ENCODE assay signal across 14 cellular contexts in genomic region chr2:182946949-182947348, GRCh38.
DNase-seq lines count a peak whose midpoint lies in the region; ATAC-seq and TF ChIP-seq lines count a peak whose summit lies in the region.
"Had no signal": no experiment of that assay in that cellular context is flagged by ENCODE, and none has a peak within 500 bp of the region (broad histone marks: within the 10 kb centered on the region; RNA-seq: fewer than 3 reads in every experiment).

No MANE protein-coding gene starts in this region.

- H3F3A ChIP-seq in SK-N-SH (replicated peaks; ENCODE audit: insufficient read depth) = peaks cover 3% of the 10 kb centered on the region

- TF ChIP-seq RAD21 in SK-N-SH (IDR thresholded peaks at IDR 0.05; ENCODE audit: low read length) = no peak

- no peak overlapping the region for H3K4me3 ChIP-seq in SK-N-SH (ENCODE audit: low read depth in 2 of 2, low read length in 1 of 2)
- no peak overlapping the region for H3K4me3 ChIP-seq in lower leg skin (ENCODE audit: low read depth, poor library complexity, severe bottlenecking)

- H3K9me3 ChIP-seq in SK-N-SH = no peaks in the 10 kb centered on the region

- POLR2A ChIA-PET in SK-N-SH (lab: Yijun Ruan, JAX) = no interaction called here

- no peaks in the 10 kb centered on the region; the same call in 1 of the 2 replicates for H3K79me2 ChIP-seq in SK-N-SH (ENCODE audit: insufficient read depth)

- no peak for TF ChIP-seq POLR2A in lower leg skin (IDR thresholded peaks at IDR 0.05)

- no peak overlapping the region for H2AFZ ChIP-seq in SK-N-SH (ENCODE audit: low read depth)

- no peak for ATAC-seq in GM19035 (IDR thresholded peaks at IDR 0.05; ENCODE audit: unreplicated experiment)
- ATAC-seq in GM21786 (IDR thresholded peaks at IDR 0.05; ENCODE audit: unreplicated experiment) = no peak
- ATAC-seq: activated CD4-positive, CD25-positive, alpha-beta regulatory T cell treated with anti-CD3 and anti-CD28 coated beads, Interleukin-2, amount 50 U/mL, for 24 hours; activated T-helper 17 cell treated with anti-CD3 and anti-CD28 coated beads, Interleukin-2, amount 50 U/mL, for 72 hours; stimulated activated naive CD8-positive, alpha-beta T cell treated with anti-CD3 and anti-CD28 coated beads, Interleukin-15, amount 100 ng/mL, for 72 hours had no signal

- no peak overlapping the region for H3K9ac ChIP-seq in SK-N-SH

- intact Hi-C loops in lower leg skin (cut with DNase I; ENCODE audit: low total_unique reads) = no loop called here

- H3K9me2 ChIP-seq in SK-N-SH = no peaks in the 10 kb centered on the region

- H3K4me1 ChIP-seq in SK-N-SH (ENCODE audit: control insufficient read depth in 1 of 2, insufficient read depth in 2 of 2, low read depth in 1 of 2, low read length in 1 of 2) = peaks cover 15 to 16% of the 10 kb centered on the region in 2 experiments

- DNase-seq in AG20443 (ENCODE audit: low spot score) (peak; percentile 6), HT-29 (ENCODE audit: low spot score) (peak; percentile 20), SK-N-SH (peak; percentile 36), kidney tubule cell (ENCODE audit: low spot score) (peak; percentile 43), lower leg skin (ENCODE audit: low spot score in 2 of 2) (no peak), hippocampal formation (lab: John Stamatoyannopoulos, UW) (no peak)
- DNase-seq: NCI-H526; right cardiac atrium; stimulated activated naive CD8-positive, alpha-beta T cell treated with anti-CD3 and anti-CD28 coated beads, Interleukin-15, amount 100 ng/mL, for 72 hours had no signal

- H4K20me1 ChIP-seq in SK-N-SH (ENCODE audit: insufficient read depth) = no peaks in the 10 kb centered on the region

- peak overlapping the region in 1 of 2 experiments; percentile 60; a peak in 2 of 4 replicates for H3K27ac ChIP-seq in SK-N-SH (ENCODE audit: low read depth in 2 of 2, low read length in 1 of 2)
- H3K27ac ChIP-seq: C4-2B had no signal

- CTCF ChIA-PET in SK-N-SH (lab: Yijun Ruan, JAX) = interaction anchor here (0.7 to 1.0 kb wide), 2 partner anchors 19 to 33 kb away, joined by 3 read pairs; no protein-coding TSS in a partner anchor

- H3K4me2 ChIP-seq in SK-N-SH = no peak overlapping the region

- peak in 1 of 2 experiments; percentile 42; a peak in 1 of 4 replicates for TF ChIP-seq EP300 in SK-N-SH (IDR thresholded peaks at IDR 0.05; ENCODE audit: borderline replicate concordance in 1 of 2, low read depth in 1 of 2, low read length in 1 of 2)

- H3K27me3 ChIP-seq in SK-N-SH (ENCODE audit: insufficient read depth) = no peaks in the 10 kb centered on the region

- WGBS in SK-N-SH (ENCODE audit: low lambda C conversion rate) = 73% methylated on average over 1 of the region's 1 CpG
- 63 to 89% methylated on average over 1 of the region's 1 CpG for WGBS in lower leg skin, 2 donors

- TF ChIP-seq CTCF in SK-N-SH (IDR thresholded peaks at IDR 0.05) = no peak
- TF ChIP-seq CTCF in lower leg skin (IDR thresholded peaks at IDR 0.05) = no peak

- H3K36me3 ChIP-seq in SK-N-SH (replicated peaks in 1 of 2; ENCODE audit: control insufficient read depth in 1 of 2, insufficient read depth in 2 of 2, low read length in 1 of 2) = peaks cover 19 to 59% of the 10 kb centered on the region in 2 experiments

TF ChIP-seq in SK-N-SH, 30 proteins besides CTCF, POLR2A, EP300 and RAD21:
- TF ChIP-seq TEAD4 (IDR thresholded peaks at IDR 0.05; ENCODE audit: borderline replicate concordance, insufficient read depth) (no peak), YY1 (IDR thresholded peaks at IDR 0.05; ENCODE audit: low read depth) (no peak), FOXM1 (IDR thresholded peaks at IDR 0.05; ENCODE audit: low read depth) (no peak), GATA2 (CRISPR knock-in tag; IDR thresholded peaks at IDR 0.05) (no peak), SIN3A (IDR thresholded peaks at IDR 0.05; ENCODE audit: borderline replicate concordance, low read depth, low read length) (no peak), JUND (IDR thresholded peaks at IDR 0.05) (no peak), NFIC (IDR thresholded peaks at IDR 0.05; ENCODE audit: borderline replicate concordance) (no peak), PBX3 (IDR thresholded peaks at IDR 0.05) (no peak), FOXJ3 (CRISPR knock-in tag; IDR thresholded peaks at IDR 0.05) (no peak), USF1 (IDR thresholded peaks at IDR 0.05; ENCODE audit: borderline replicate concordance, low read depth) (no peak), ELF1 (IDR thresholded peaks at IDR 0.05) (no peak), USF2 (IDR thresholded peaks at IDR 0.05; ENCODE audit: borderline replicate concordance, low read depth, low read length) (no peak), SMC3 (IDR thresholded peaks at IDR 0.05; ENCODE audit: low read depth, low read length) (no peak), REST (IDR thresholded peaks at IDR 0.05; ENCODE audit: low read depth, low read length) (no peak), MEF2A (IDR thresholded peaks at IDR 0.05; ENCODE audit: borderline replicate concordance, low read depth) (no peak), FOSL2 (IDR thresholded peaks at IDR 0.05; ENCODE audit: borderline replicate concordance, low read depth) (no peak), RFX5 (IDR thresholded peaks at IDR 0.05; ENCODE audit: low read length) (no peak), RXRA (IDR thresholded peaks at IDR 0.05; ENCODE audit: borderline replicate concordance, low read depth) (no peak), IRF3 (IDR thresholded peaks at IDR 0.05; ENCODE audit: low read depth, low read length) (no peak)
TF ChIP-seq in SK-N-SH: peak in this region for 0.

Comparison
In these comparisons a context has a peak if more than half of its experiments do, and no peak if none do; other contexts are left out.
1. DNase-seq: peak in AG20443 (single experiment), HT-29 (single experiment), SK-N-SH (single experiment) and kidney tubule cell (single experiment); none in lower leg skin (0 of 2) and hippocampal formation (0 of 2).